Comparison of ENCODE assay signal across 14 cellular contexts in the genomic region with DNA sequence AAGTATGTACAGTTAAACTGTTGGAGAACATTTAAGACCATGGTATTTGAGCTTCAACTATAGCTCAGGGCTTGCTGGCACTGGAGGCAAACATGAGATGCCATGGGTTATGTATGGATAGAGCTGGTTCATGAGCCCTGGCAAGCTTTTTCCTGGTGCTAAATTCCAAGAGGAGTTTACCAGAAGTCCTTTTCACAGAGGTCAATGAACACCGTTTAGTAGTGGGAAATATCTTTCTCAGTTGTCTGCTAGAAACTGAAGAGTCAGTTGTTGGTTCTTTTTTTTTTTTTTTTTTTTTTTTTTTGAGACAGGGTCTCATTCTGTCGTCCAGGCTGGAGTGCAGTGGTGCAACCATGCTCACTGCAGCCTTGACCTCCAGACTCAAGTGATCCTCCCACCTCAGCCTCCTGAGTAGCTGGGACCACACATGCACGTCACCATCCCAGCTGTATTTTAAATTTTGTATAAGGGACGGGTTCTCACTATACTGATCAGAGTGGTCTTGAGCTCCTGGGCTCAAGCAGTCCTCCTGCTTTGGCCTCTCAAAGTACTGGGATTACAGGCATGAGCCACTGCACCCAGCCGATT. TPM values are rescaled to one million over a fixed set of nuclear protein-coding genes. Genes with fewer than 3 reads are reported as not detected.
A peak's percentile ranks its signal among the peaks of the same experiment; 100 is the strongest.
DNase-seq lines count a peak whose midpoint lies in the region; ATAC-seq, FAIRE-seq and TF ChIP-seq lines count a peak whose summit lies in the region.
"Had no signal": no experiment of that assay in that cellular context is flagged by ENCODE, and none has a peak within 500 bp of the region (broad histone marks: within the 10 kb centered on the region; RNA-seq: fewer than 3 reads in every experiment).

No MANE protein-coding gene starts in this region.

- H3K36me3 Mint-ChIP-seq in T-helper 2 cell treated with Interferon-gamma antibody and Interleukin-4, amounts not matched to agents 5 μg/mL and 100 μg/mL, for 36 hours (ENCODE audit: low read depth) = peaks cover 2% of the 10 kb centered on the region
- no peaks in the 10 kb centered on the region for H3K36me3 Mint-ChIP-seq in nephron progenitor cell (ENCODE audit: low read depth)

- peak overlapping the region; percentile 89; the same call in 1 of the 2 replicates for H3K4me2 ChIP-seq in K562 (ENCODE audit: insufficient read depth, low read length)

- H3K9me1 ChIP-seq in K562 (ENCODE audit: control insufficient read depth, insufficient read depth, low read length) = no peaks in the 10 kb centered on the region

- H3K4me3 ChIP-seq in HFF-Myc (replicated peaks; ENCODE audit: low read depth, low read length) = peak overlapping the region; percentile 60
- no peak overlapping the region for H3K4me3 ChIP-seq in K562
- no peak overlapping the region for H3K4me3 ChIP-seq in tibial artery
- H3K4me3 ChIP-seq in coronary artery = no peak overlapping the region
- H3K4me3 ChIP-seq: SJSA1 had no signal

- intact Hi-C loops in K562 (cut with micrococcal nuclease) = no loop called here
- intact Hi-C loops in tibial artery (cut with DNase I; ENCODE audit: low total_unique reads) = loop anchor here (5.0 kb wide), 1 partner anchor 36 kb away; a partner anchor contains a TSS

- no peak overlapping the region for H3K9ac ChIP-seq in K562 (ENCODE audit: insufficient read depth in 1 of 2, low read depth in 2 of 2, low read length in 2 of 2)

- CTCF ChIA-PET in K562 (lab: Yijun Ruan, JAX; ENCODE audit: low intra/inter-chr PET ratio) = interaction anchor here (0.6 kb wide), 1 partner anchor 126 kb away, joined by 3 read pairs; no protein-coding TSS in a partner anchor

- H3K4me1 Mint-ChIP-seq in T-helper 2 cell treated with Interferon-gamma antibody and Interleukin-4, amounts not matched to agents 5 μg/mL and 100 μg/mL, for 36 hours (ENCODE audit: low read depth) = peaks cover 28% of the 10 kb centered on the region
- H3K4me1 Mint-ChIP-seq in nephron progenitor cell = peaks cover 39% of the 10 kb centered on the region

- in situ Hi-C loops in K562 (cut with MboI) = loop anchor here (5.0 kb wide), 1 partner anchor 126 kb away; no protein-coding TSS in a partner anchor

- H2AFZ ChIP-seq in K562 (ENCODE audit: low read depth, low read length) = no peak overlapping the region

- H3K27ac ChIP-seq in K562 (ENCODE audit: extremely low read depth, low read depth, low read length) (no peak overlapping the region), tibial artery (no peak overlapping the region), coronary artery (no peak overlapping the region)
- H3K27ac ChIP-seq: SJSA1, thyroid gland had no signal

- no peak for TF ChIP-seq EP300 in K562 (IDR thresholded peaks at IDR 0.05; ENCODE audit: low read length)

- TF ChIP-seq CTCF in HFF-Myc (IDR thresholded peaks at IDR 0.05; ENCODE audit: low read depth, low read length, missing control alignments) (no peak), K562 (IDR thresholded peaks at IDR 0.05 in 2 of 3, conservative IDR thresholded peaks at IDR 0.05 in 1 of 3; ENCODE audit: insufficient read depth in 2 of 3, low read depth in 1 of 3, low read length in 3 of 3) (no peak), nephron progenitor cell (IDR thresholded peaks at IDR 0.05) (no peak), tibial artery (IDR thresholded peaks at IDR 0.05) (no peak), coronary artery (IDR thresholded peaks at IDR 0.05) (no peak)

- no peak for TF ChIP-seq POLR2A in K562 (conservative IDR thresholded peaks at IDR 0.05)

- H3K36me3 ChIP-seq in K562 (ENCODE audit: control insufficient read depth, insufficient read depth, low read length) (no peaks in the 10 kb centered on the region), tibial artery (peaks cover 1 to 14% (median 9%) of the 10 kb centered on the region in 3 donors)
- H3K36me3 ChIP-seq: thyroid gland had no signal

- H3K27me3 ChIP-seq in K562 (ENCODE audit: control insufficient read depth in 2 of 2, insufficient read depth in 2 of 2, low read length in 2 of 2) (no peaks in the 10 kb centered on the region), tibial artery (no peaks in the 10 kb centered on the region)
- H3K27me3 ChIP-seq: SJSA1, thyroid gland had no signal

- peak overlapping the region; percentile 91 for H3K4me3 Mint-ChIP-seq in T-helper 2 cell treated with Interferon-gamma antibody and Interleukin-4, amounts not matched to agents 5 μg/mL and 100 μg/mL, for 36 hours
- H3K4me3 Mint-ChIP-seq in nephron progenitor cell = peak overlapping the region; percentile 46

- no peaks in the 10 kb centered on the region for H3K9me3 ChIP-seq in K562 (replicated peaks; ENCODE audit: control insufficient read depth, insufficient read depth, low read depth, low read length)
- no peaks in the 10 kb centered on the region for H3K9me3 ChIP-seq in tibial artery
- H3K9me3 ChIP-seq: SJSA1, thyroid gland had no signal

- no peak for TF ChIP-seq RAD21 in K562 (CRISPR knock-in tag; conservative IDR thresholded peaks at IDR 0.05 in 1 of 2, IDR thresholded peaks at IDR 0.05 in 1 of 2)

- no peaks in the 10 kb centered on the region for H4K20me1 ChIP-seq in K562 (replicated peaks; ENCODE audit: control insufficient read depth, insufficient read depth, low read length)

- DNase-seq in T-helper 2 cell treated with Interferon-gamma antibody and Interleukin-4, amounts not matched to agents 5 μg/mL and 100 μg/mL, for 36 hours (ENCODE audit: low spot score) = no peak
- DNase-seq in T-helper 2 cell (no peak), HFF-Myc (ENCODE audit: extremely low read depth, low read depth) (no peak), K562 (ENCODE audit: extremely low read depth in 1 of 4, low spot score in 3 of 4) (no peak), nephron progenitor cell (no peak), GM19239 (ENCODE audit: insufficient read length, low spot score) (no peak), tibial artery (no peak), coronary artery (ENCODE audit: low spot score) (no peak)
- DNase-seq: activated CD4-positive, CD25-positive, alpha-beta regulatory T cell; activated naive CD4-positive, alpha-beta T cell treated with anti-CD3 and anti-CD28 coated beads, Interleukin-2, amount 50 U/mL, for 16 hours; NCI-H774; thyroid gland had no signal

- no TSS peak for BruUV-seq in K562 (replicated peaks; lab: Mats Ljungman, UMichigan)

- H3K27ac Mint-ChIP-seq in T-helper 2 cell treated with Interferon-gamma antibody and Interleukin-4, amounts not matched to agents 5 μg/mL and 100 μg/mL, for 36 hours = no peak overlapping the region
- no peak overlapping the region for H3K27ac Mint-ChIP-seq in nephron progenitor cell

- H3K4me1 ChIP-seq in K562 (replicated peaks in 1 of 2; ENCODE audit: control insufficient read depth in 2 of 2, insufficient read depth in 2 of 2, low read length in 2 of 2) (peaks cover 48 to 66% of the 10 kb centered on the region in 2 experiments), tibial artery (peaks cover 0 to 26% (median 19%) of the 10 kb centered on the region in 4 donors)

- no peak for ATAC-seq in K562

- no peaks in the 10 kb centered on the region for H3K9me3 Mint-ChIP-seq in T-helper 2 cell treated with Interferon-gamma antibody and Interleukin-4, amounts not matched to agents 5 μg/mL and 100 μg/mL, for 36 hours
- no peaks in the 10 kb centered on the region for H3K9me3 Mint-ChIP-seq in nephron progenitor cell

- peaks cover 10% of the 10 kb centered on the region; the same call in 1 of the 3 replicates for H3K79me2 ChIP-seq in K562 (ENCODE audit: control insufficient read depth, insufficient read depth, low read length)

- H3K27me3 Mint-ChIP-seq in T-helper 2 cell treated with Interferon-gamma antibody and Interleukin-4, amounts not matched to agents 5 μg/mL and 100 μg/mL, for 36 hours (ENCODE audit: low read depth) = no peaks in the 10 kb centered on the region
- H3K27me3 Mint-ChIP-seq in nephron progenitor cell (ENCODE audit: low read depth, poor library complexity) = peaks cover 36% of the 10 kb centered on the region

- FAIRE-seq in K562 (lab: Jason Lieb, UNC) = no peak
- FAIRE-seq in GM19239 (lab: Jason Lieb, UNC) = no peak

- POLR2A ChIA-PET in K562 (lab: Yijun Ruan, JAX) = interaction anchor here (0.5 to 2.1 kb wide), 6 partner anchors 9 to 167 kb away, joined by 3 to 5 read pairs (median 4); no protein-coding TSS in a partner anchor

- WGBS in K562 (ENCODE audit: insufficient coverage, low coverage, missing lambda C conversion rate) = 72% methylated on average over 3 of the region's 5 CpGs

RNA-seq across cellular contexts. Expression of a gene that starts 1.3 kb away (rescaled TPM):
- total RNA-seq in K562 (2011; cell fraction: chromatin; rRNA removed; ENCODE audit: low replicate concordance) = 2.0 and 6.1 TPM in 2 replicates
- total RNA-seq in K562 (2011; cell fraction: nucleolus; rRNA removed) = 5.5 and 8.5 TPM in 2 replicates
- total RNA-seq in K562 (2011; cell fraction: nucleoplasm; rRNA removed) = 5.1 and 5.5 TPM in 2 replicates
- total RNA-seq in K562 (2014; rRNA removed) (5.8 and 9.8 TPM in 2 replicates), K562 (2014; rRNA removed; fragmentation: Illumina TruSeq; extraction: Trizol) (2.4 and 3.6 TPM in 2 replicates), K562 (2015; rRNA removed; fragmentation: Illumina TruSeq; extraction: Trizol) (8.8 and 9.2 TPM in 2 replicates), K562 (2021) (10.7 and 13.2 TPM in 2 replicates)
- polyA plus RNA-seq in K562 (2011; rRNA removed) (3.4 and 3.7 TPM in 2 replicates), K562 (2014; fragmentation: Illumina TruSeq; extraction: Trizol) (6.2 TPM in 2 replicates), K562 (2014; fragmentation: Nextera tagmentation; extraction: Ambion mirVana) (1 to 10 TPM; 1.5 to 2.7 TPM), K562 (2014; rRNA removed) (4.8 and 5.2 TPM in 2 replicates)
- 4.3 and 6.2 TPM in 2 replicates for polyA plus RNA-seq in K562 (2011; cell fraction: cytosol; rRNA removed)
- 9.1 and 9.7 TPM in 2 replicates for polyA plus RNA-seq in K562 (2011; cell fraction: nucleus; rRNA removed)
- polyA plus RNA-seq in K562 (2012) = 15.4 and 17.5 TPM in 2 replicates
- polyA minus RNA-seq in K562 (2011; rRNA and poly(A)+ RNA removed) = 2.0 and 2.2 TPM in 2 replicates
- polyA minus RNA-seq in K562 (2011; cell fraction: cytosol; rRNA and poly(A)+ RNA removed) = 5.2 and 6.2 TPM in 2 replicates
- 3.3 and 3.4 TPM in 2 replicates for polyA minus RNA-seq in K562 (2011; cell fraction: nucleus; rRNA and poly(A)+ RNA removed)

RNA-seq across cellular contexts. Expression of a gene that starts 9.5 kb away (rescaled TPM):
- 0.26 and 1.00 TPM in 2 replicates for total RNA-seq in K562 (2011; cell fraction: chromatin; rRNA removed; ENCODE audit: low replicate concordance)
- 1.6 and 2.0 TPM in 2 replicates for total RNA-seq in K562 (2011; cell fraction: nucleolus; rRNA removed)
- total RNA-seq in K562 (2011; cell fraction: nucleoplasm; rRNA removed) = 0.51 and 0.61 TPM in 2 replicates
- 2.2 and 2.7 TPM in 2 replicates for total RNA-seq in K562 (2014; rRNA removed)
- total RNA-seq in K562 (2014; rRNA removed; fragmentation: Illumina TruSeq; extraction: Trizol) = 0.04 TPM in 1 of 2 replicates, not detected in the other
- total RNA-seq in K562 (2015; rRNA removed; fragmentation: Illumina TruSeq; extraction: Trizol) = 0.54 and 0.75 TPM in 2 replicates
- total RNA-seq in K562 (2021) = 1.0 and 1.5 TPM in 2 replicates
- polyA plus RNA-seq in K562 (2011; rRNA removed) = 0.24 and 0.43 TPM in 2 replicates
- 0.63 and 1.3 TPM in 2 replicates for polyA plus RNA-seq in K562 (2011; cell fraction: cytosol; rRNA removed)
- 1.1 and 2.4 TPM in 2 replicates for polyA plus RNA-seq in K562 (2011; cell fraction: nucleus; rRNA removed)
- 1.1 and 1.7 TPM in 2 replicates for polyA plus RNA-seq in K562 (2012)
- 0.06 and 0.37 TPM in 2 replicates for polyA plus RNA-seq in K562 (2014; fragmentation: Illumina TruSeq; extraction: Trizol)
- not detected for polyA plus RNA-seq in K562 (2014; fragmentation: Nextera tagmentation; extraction: Ambion mirVana)
- 0.94 and 1.1 TPM in 2 replicates for polyA plus RNA-seq in K562 (2014; rRNA removed)
- polyA minus RNA-seq in K562 (2011; rRNA and poly(A)+ RNA removed) = 0.12 and 0.25 TPM in 2 replicates
- polyA minus RNA-seq in K562 (2011; cell fraction: cytosol; rRNA and poly(A)+ RNA removed) = 0.46 and 0.67 TPM in 2 replicates
- 0.78 and 0.94 TPM in 2 replicates for polyA minus RNA-seq in K562 (2011; cell fraction: nucleus; rRNA and poly(A)+ RNA removed)

RNA-seq across cellular contexts. Expression of a gene that starts 16.5 kb away (rescaled TPM):
- 32.9 and 75.2 TPM in 2 replicates for total RNA-seq in K562 (2011; cell fraction: chromatin; rRNA removed; ENCODE audit: low replicate concordance)
- 76.6 and 92.2 TPM in 2 replicates for total RNA-seq in K562 (2011; cell fraction: nucleolus; rRNA removed)
- 88.9 and 136 TPM in 2 replicates for total RNA-seq in K562 (2011; cell fraction: nucleoplasm; rRNA removed)
- 186 and 199 TPM in 2 replicates for total RNA-seq in K562 (2014; rRNA removed)
- total RNA-seq in K562 (2014; rRNA removed; fragmentation: Illumina TruSeq; extraction: Trizol) = 263 and 292 TPM in 2 replicates
- 335 and 366 TPM in 2 replicates for total RNA-seq in K562 (2015; rRNA removed; fragmentation: Illumina TruSeq; extraction: Trizol)
- 239 and 266 TPM in 2 replicates for total RNA-seq in K562 (2021)
- polyA plus RNA-seq in K562 (2011; rRNA removed) = 328 and 435 TPM in 2 replicates
- polyA plus RNA-seq in K562 (2011; cell fraction: cytosol; rRNA removed) = 794 and 995 TPM in 2 replicates
- 204 and 270 TPM in 2 replicates for polyA plus RNA-seq in K562 (2011; cell fraction: nucleus; rRNA removed)
- 363 and 494 TPM in 2 replicates for polyA plus RNA-seq in K562 (2012)
- 503 and 545 TPM in 2 replicates for polyA plus RNA-seq in K562 (2014; fragmentation: Illumina TruSeq; extraction: Trizol)
- 1,000 to 10,000 TPM; 1,144 to 1,155 TPM for polyA plus RNA-seq in K562 (2014; fragmentation: Nextera tagmentation; extraction: Ambion mirVana)
- polyA plus RNA-seq in K562 (2014; rRNA removed) = 355 and 369 TPM in 2 replicates
- 170 and 193 TPM in 2 replicates for polyA minus RNA-seq in K562 (2011; rRNA and poly(A)+ RNA removed)
- polyA minus RNA-seq in K562 (2011; cell fraction: cytosol; rRNA and poly(A)+ RNA removed) = 371 and 384 TPM in 2 replicates
- 63.4 and 99.5 TPM in 2 replicates for polyA minus RNA-seq in K562 (2011; cell fraction: nucleus; rRNA and poly(A)+ RNA removed)

RNA-seq across cellular contexts. Expression of a gene that starts 31.0 kb away (rescaled TPM):
- 0.33 and 1.5 TPM in 2 replicates for total RNA-seq in K562 (2011; cell fraction: chromatin; rRNA removed; ENCODE audit: low replicate concordance)
- total RNA-seq in K562 (2011; cell fraction: nucleolus; rRNA removed) = 0.33 and 0.39 TPM in 2 replicates
- 0.99 TPM in 1 of 2 replicates, not detected in the other for total RNA-seq in K562 (2011; cell fraction: nucleoplasm; rRNA removed)
- total RNA-seq in K562 (2014; rRNA removed) = 0.50 and 0.53 TPM in 2 replicates
- total RNA-seq in K562 (2014; rRNA removed; fragmentation: Illumina TruSeq; extraction: Trizol) = 0.29 and 0.33 TPM in 2 replicates
- total RNA-seq in K562 (2015; rRNA removed; fragmentation: Illumina TruSeq; extraction: Trizol) = 0.22 and 0.41 TPM in 2 replicates
- total RNA-seq in K562 (2021) = 0.44 and 0.72 TPM in 2 replicates
- 0.24 and 0.49 TPM in 2 replicates for polyA plus RNA-seq in K562 (2011; rRNA removed)
- polyA plus RNA-seq in K562 (2011; cell fraction: cytosol; rRNA removed) = 0.07 and 0.19 TPM in 2 replicates
- polyA plus RNA-seq in K562 (2011; cell fraction: nucleus; rRNA removed) = 0.46 and 0.48 TPM in 2 replicates
- 0.38 and 0.65 TPM in 2 replicates for polyA plus RNA-seq in K562 (2012)
- 0.37 and 0.42 TPM in 2 replicates for polyA plus RNA-seq in K562 (2014; fragmentation: Illumina TruSeq; extraction: Trizol)
- under 1 TPM; 0.07 to 0.10 TPM for polyA plus RNA-seq in K562 (2014; fragmentation: Nextera tagmentation; extraction: Ambion mirVana)
- polyA plus RNA-seq in K562 (2014; rRNA removed) = 0.41 and 0.88 TPM in 2 replicates
- 0.11 TPM in 1 of 2 replicates, not detected in the other for polyA minus RNA-seq in K562 (2011; rRNA and poly(A)+ RNA removed)
- not detected in 2 replicates for polyA minus RNA-seq in K562 (2011; cell fraction: cytosol; rRNA and poly(A)+ RNA removed)
- polyA minus RNA-seq in K562 (2011; cell fraction: nucleus; rRNA and poly(A)+ RNA removed) = 0.22 and 0.54 TPM in 2 replicates

RNA-seq across cellular contexts. Expression of a gene that starts 35.7 kb away (rescaled TPM):
- 0.42 and 1.1 TPM in 2 replicates for total RNA-seq in K562 (2011; cell fraction: chromatin; rRNA removed; ENCODE audit: low replicate concordance)
- 0.13 and 0.33 TPM in 2 replicates for total RNA-seq in K562 (2011; cell fraction: nucleolus; rRNA removed)
- 0.44 and 0.61 TPM in 2 replicates for total RNA-seq in K562 (2011; cell fraction: nucleoplasm; rRNA removed)
- total RNA-seq in K562 (2014; rRNA removed) (0.20 TPM in 1 of 2 replicates, not detected in the other), K562 (2014; rRNA removed; fragmentation: Illumina TruSeq; extraction: Trizol) (not detected in 2 replicates), K562 (2015; rRNA removed; fragmentation: Illumina TruSeq; extraction: Trizol) (not detected in 2 replicates), K562 (2021) (0.18 TPM in 1 of 2 replicates, not detected in the other)
- polyA plus RNA-seq in K562 (2011; rRNA removed) (0.10 and 0.57 TPM in 2 replicates), K562 (2014; fragmentation: Illumina TruSeq; extraction: Trizol) (0.10 and 0.28 TPM in 2 replicates), K562 (2014; fragmentation: Nextera tagmentation; extraction: Ambion mirVana) (under 1 TPM in 1 of 2 experiments, not detected in 1; 0.11 TPM), K562 (2014; rRNA removed) (0.16 TPM in 1 of 2 replicates, not detected in the other)
- 0.06 and 0.16 TPM in 2 replicates for polyA plus RNA-seq in K562 (2011; cell fraction: cytosol; rRNA removed)
- polyA plus RNA-seq in K562 (2011; cell fraction: nucleus; rRNA removed) = 0.59 and 0.97 TPM in 2 replicates
- polyA plus RNA-seq in K562 (2012) = 0.43 and 0.60 TPM in 2 replicates
- 0.09 and 0.32 TPM in 2 replicates for polyA minus RNA-seq in K562 (2011; rRNA and poly(A)+ RNA removed)
- not detected in 2 replicates for polyA minus RNA-seq in K562 (2011; cell fraction: cytosol; rRNA and poly(A)+ RNA removed)
- polyA minus RNA-seq in K562 (2011; cell fraction: nucleus; rRNA and poly(A)+ RNA removed) = 0.11 and 0.13 TPM in 2 replicates
- total RNA-seq: HT1080, SJSA1 had no signal
